8 cellular contexts compared by ENCODE assay signal in genomic region chr3:195102609-195103467, GRCh38.
DNase-seq lines count a peak whose midpoint lies in the region; ATAC-seq and TF ChIP-seq lines count a peak whose summit lies in the region.

No MANE protein-coding gene starts in this region.

- H3K9me3 ChIP-seq in mucosa of rectum (ENCODE audit: control insufficient read depth in 2 of 2, low read length in 2 of 2), result no peaks in the 10 kb centered on the region

- peaks cover 7 to 30% of the 10 kb centered on the region in 2 donors for H3K4me1 ChIP-seq in mucosa of rectum (ENCODE audit: control insufficient read depth in 2 of 2, insufficient read depth in 2 of 2, low read length in 2 of 2)

- no peaks in the 10 kb centered on the region for H3K36me3 ChIP-seq in mucosa of rectum (ENCODE audit: control insufficient read depth in 2 of 2, insufficient read depth in 2 of 2, low read length in 2 of 2)

- no peak for ATAC-seq in HG03469 (IDR thresholded peaks at IDR 0.05; ENCODE audit: unreplicated experiment)

- TF ChIP-seq CTCF in AG10803 (conservative IDR thresholded peaks at IDR 0.05; ENCODE audit: low read length), result no peak

- H3K27me3 Mint-ChIP-seq in dendritic cell treated with granulocyte-macrophage colony-stimulating factor and Interleukin-4, amounts not matched to agents 40 ng/mL and 50 ng/mL, for 4 days, result peaks cover 7% of the 10 kb centered on the region

- H3K4me3 Mint-ChIP-seq in dendritic cell treated with granulocyte-macrophage colony-stimulating factor and Interleukin-4, amounts not matched to agents 40 ng/mL and 50 ng/mL, for 4 days, result no peak overlapping the region

- H3K27me3 ChIP-seq in mucosa of rectum (ENCODE audit: control insufficient read depth in 2 of 2, insufficient read depth in 2 of 2, low read length in 2 of 2), result no peaks in the 10 kb centered on the region

- H3K27ac Mint-ChIP-seq in dendritic cell treated with granulocyte-macrophage colony-stimulating factor and Interleukin-4, amounts not matched to agents 40 ng/mL and 50 ng/mL, for 4 days, result peak overlapping the region; percentile 74

- H3K4me3 ChIP-seq in AG10803 (ENCODE audit: low read length) (no peak overlapping the region), mucosa of rectum (ENCODE audit: low read length in 2 of 2) (no peak overlapping the region)

- H3K27ac ChIP-seq in mucosa of rectum (ENCODE audit: low read depth in 2 of 2, low read length in 2 of 2), result peak overlapping the region; percentile 13 to 28

- peaks cover 67% of the 10 kb centered on the region for H3K4me1 Mint-ChIP-seq in dendritic cell treated with granulocyte-macrophage colony-stimulating factor and Interleukin-4, amounts not matched to agents 40 ng/mL and 50 ng/mL, for 4 days (ENCODE audit: low read depth)

- no peaks in the 10 kb centered on the region for H3K9me3 Mint-ChIP-seq in dendritic cell treated with granulocyte-macrophage colony-stimulating factor and Interleukin-4, amounts not matched to agents 40 ng/mL and 50 ng/mL, for 4 days

- DNase-seq in AG10803 (ENCODE audit: low read depth) (peak; percentile 94), NCI-H1048 (lab: John Stamatoyannopoulos, UW) (peak; percentile 2), cortex of kidney (lab: John Stamatoyannopoulos, UW) (no peak), NCI-H1694 (lab: John Stamatoyannopoulos, UW) (no peak), NCI-H1105 (lab: John Stamatoyannopoulos, UW) (no peak)

- no peak overlapping the region for H3K9ac ChIP-seq in mucosa of rectum (ENCODE audit: low read depth in 1 of 2, low read length in 2 of 2)

- intact Hi-C loops in dendritic cell treated with granulocyte-macrophage colony-stimulating factor and Interleukin-4, amounts not matched to agents 40 ng/mL and 50 ng/mL, for 4 days (cut with micrococcal nuclease), result no loop called here

- peaks cover 35% of the 10 kb centered on the region for H3K36me3 Mint-ChIP-seq in dendritic cell treated with granulocyte-macrophage colony-stimulating factor and Interleukin-4, amounts not matched to agents 40 ng/mL and 50 ng/mL, for 4 days (ENCODE audit: low read depth)

Comparison
In these comparisons a context has a peak if more than half of its experiments do, and no peak if none do; other contexts are left out.
1. DNase-seq: peak in AG10803 (single experiment) and NCI-H1048 (single experiment); none in cortex of kidney (single experiment), NCI-H1694 (single experiment) and NCI-H1105 (single experiment).